In the genomic region with DNA sequence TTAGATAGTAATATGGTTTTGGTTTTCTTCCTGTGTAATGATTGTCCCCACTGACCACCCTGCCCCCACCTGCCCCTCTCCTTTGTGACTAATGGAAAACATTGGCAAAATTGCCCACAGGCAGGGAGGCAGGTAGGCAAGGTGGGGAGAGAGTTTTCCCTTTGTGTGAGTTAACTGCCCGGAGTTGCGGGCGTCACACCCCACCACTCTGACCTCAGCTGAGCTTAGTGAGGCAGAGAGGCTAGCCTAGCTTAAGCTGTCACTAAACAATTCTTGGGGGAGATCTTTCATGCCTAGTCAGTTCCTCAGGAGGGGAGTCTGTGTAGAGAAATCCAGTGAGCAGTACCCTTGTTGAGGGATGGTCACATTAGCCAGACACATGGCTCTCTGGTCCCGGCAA, we compare ENCODE assay signal across 1 cellular context.
TF ChIP-seq lines count a peak whose summit lies in the region.

No MANE protein-coding gene starts in this region.

TF ChIP-seq in GM23338, 12 proteins besides CTCF, POLR2A, EP300 and RAD21 (continued from another document):
- no peak for TF ChIP-seq ZNF462 (CRISPR knock-in tag; IDR thresholded peaks at IDR 0.05)
- no peak for TF ChIP-seq NANOG (IDR thresholded peaks at IDR 0.05; ENCODE audit: borderline replicate concordance)
- no peak for TF ChIP-seq JUNB (IDR thresholded peaks at IDR 0.05; ENCODE audit: unreplicated experiment)
- TF ChIP-seq POLR2AphosphoS5 (IDR thresholded peaks at IDR 0.05; ENCODE audit: low read depth) = no peak
- no peak for TF ChIP-seq ZNF114 (CRISPR knock-in tag; IDR thresholded peaks at IDR 0.05)
- no peak for TF ChIP-seq EZH2phosphoT487 (IDR thresholded peaks at IDR 0.05; ENCODE audit: unreplicated experiment)
TF ChIP-seq in GM23338: peak in this region for 0.
